In genomic region chr17:78504156-78504925, GRCh38 we compare ENCODE assay signal across 29 cellular contexts.
"Had no signal": no experiment of that assay in that cellular context is flagged by ENCODE, and none has a peak within 500 bp of the region (broad histone marks: within the 10 kb centered on the region; RNA-seq: fewer than 3 reads in every experiment).

No MANE protein-coding gene starts in this region.

- H3K36me3 ChIP-seq: MG63 had no signal

- H3K9me3 ChIP-seq: MG63 had no signal

- H3K27me3 Mint-ChIP-seq: activated CD4-positive, alpha-beta T cell treated with anti-CD3 and anti-CD28 coated beads for 36 hours; activated CD8-positive, alpha-beta T cell treated with anti-CD3 and anti-CD28 coated beads for 36 hours; activated naive CD4-positive, alpha-beta T cell treated with anti-CD3 and anti-CD28 coated beads, Interleukin-2, amount 50 U/mL, for 24 hours; activated naive CD8-positive, alpha-beta T cell treated with anti-CD3 and anti-CD28 coated beads, Interleukin-2, amount 10 ng/mL, durations not matched to agents 7 days and 5 days; activated T-helper 17 cell treated with anti-CD3 and anti-CD28 coated beads, Interleukin-2, amount 50 U/mL, for 72 hours had no signal

- H3K4me1 Mint-ChIP-seq: activated CD4-positive, alpha-beta T cell treated with anti-CD3 and anti-CD28 coated beads for 36 hours; activated naive CD4-positive, alpha-beta T cell treated with anti-CD3 and anti-CD28 coated beads, Interleukin-2, amount 50 U/mL, for 24 hours; activated naive CD8-positive, alpha-beta T cell treated with anti-CD3 and anti-CD28 coated beads, Interleukin-2, amount 10 ng/mL, durations not matched to agents 7 days and 5 days; activated T-helper 17 cell treated with anti-CD3 and anti-CD28 coated beads, Interleukin-2, amount 50 U/mL, for 72 hours; brain; T-cell had no signal

- ATAC-seq: activated CD4-positive, alpha-beta T cell treated with anti-CD3 and anti-CD28 coated beads for 36 hours; activated CD4-positive, CD25-positive, alpha-beta regulatory T cell treated with anti-CD3 and anti-CD28 coated beads, Interleukin-2, amount 50 U/mL, for 24 hours; activated CD8-positive, alpha-beta T cell treated with anti-CD3 and anti-CD28 coated beads for 36 hours; activated T-cell treated with anti-CD3 and anti-CD28 coated beads, Interleukin-2, amount 50 U/mL, for 72 hours; activated T-helper 17 cell treated with anti-CD3 and anti-CD28 coated beads, Interleukin-2, amount 50 U/mL, for 72 hours; SK-N-SH treated with all-trans-retinoic acid at 6 μM for 48 hours; T-cell; T-helper 17 cell; WTC11 had no signal

- H3K4me3 Mint-ChIP-seq: activated CD4-positive, alpha-beta T cell treated with anti-CD3 and anti-CD28 coated beads for 36 hours; activated CD8-positive, alpha-beta T cell treated with anti-CD3 and anti-CD28 coated beads for 36 hours; activated naive CD4-positive, alpha-beta T cell treated with anti-CD3 and anti-CD28 coated beads, Interleukin-2, amount 50 U/mL, for 24 hours; activated naive CD8-positive, alpha-beta T cell treated with anti-CD3 and anti-CD28 coated beads, Interleukin-2, amount 10 ng/mL, durations not matched to agents 7 days and 5 days; activated T-cell treated with anti-CD3 and anti-CD28 coated beads, Interleukin-2, amount 50 U/mL, for 72 hours; activated T-helper 17 cell treated with anti-CD3 and anti-CD28 coated beads, Interleukin-2, amount 50 U/mL, for 72 hours; brain; T-cell; T-helper 17 cell; WTC11 had no signal

- H3K9me3 Mint-ChIP-seq: activated CD8-positive, alpha-beta T cell treated with anti-CD3 and anti-CD28 coated beads for 36 hours; activated naive CD4-positive, alpha-beta T cell treated with anti-CD3 and anti-CD28 coated beads, Interleukin-2, amount 50 U/mL, for 24 hours; activated naive CD8-positive, alpha-beta T cell treated with anti-CD3 and anti-CD28 coated beads, Interleukin-2, amount 10 ng/mL, durations not matched to agents 7 days and 5 days; activated T-cell treated with anti-CD3 and anti-CD28 coated beads, Interleukin-2, amount 50 U/mL, for 72 hours; activated T-helper 17 cell treated with anti-CD3 and anti-CD28 coated beads, Interleukin-2, amount 50 U/mL, for 72 hours; brain; T-cell; WTC11 had no signal

- H3K27ac Mint-ChIP-seq: activated CD4-positive, alpha-beta T cell treated with anti-CD3 and anti-CD28 coated beads for 36 hours; activated CD8-positive, alpha-beta T cell treated with anti-CD3 and anti-CD28 coated beads for 36 hours; activated naive CD4-positive, alpha-beta T cell treated with anti-CD3 and anti-CD28 coated beads, Interleukin-2, amount 50 U/mL, for 24 hours; activated naive CD8-positive, alpha-beta T cell treated with anti-CD3 and anti-CD28 coated beads, Interleukin-2, amount 10 ng/mL, durations not matched to agents 7 days and 5 days; activated T-cell treated with anti-CD3 and anti-CD28 coated beads, Interleukin-2, amount 50 U/mL, for 72 hours; activated T-helper 17 cell treated with anti-CD3 and anti-CD28 coated beads, Interleukin-2, amount 50 U/mL, for 72 hours; brain; T-cell; T-helper 17 cell; WTC11 had no signal

- DNase-seq: activated CD4-positive, alpha-beta T cell treated with anti-CD3 and anti-CD28 coated beads for 36 hours; activated CD4-positive, alpha-beta T cell treated with anti-CD3 and anti-CD28 coated beads, Interleukin-2, amount 50 U/mL, for 4 hours; activated CD8-positive, alpha-beta T cell treated with anti-CD3 and anti-CD28 coated beads for 36 hours; activated effector memory CD4-positive, alpha-beta T cell treated with anti-CD3 and anti-CD28 coated beads, Interleukin-2, amount 50 U/mL, for 16 hours; activated naive CD4-positive, alpha-beta T cell treated with Interleukin-2 at 50 U/mL for 16 hours; activated naive CD8-positive, alpha-beta T cell treated with anti-CD3 and anti-CD28 coated beads, Interleukin-2, amount 10 ng/mL, durations not matched to agents 7 days and 5 days; activated T-cell treated with anti-CD3 and anti-CD28 coated beads, Interleukin-2, amount 50 U/mL, for 1 hour; activated T-cell treated with anti-CD3 and anti-CD28 coated beads, Interleukin-2, amount 50 U/mL, for 72 hours; caudate nucleus; cerebellar nuclear complex; Kasumi-1; KG1; MG63; NCI-H1092; NCI-H1436 treated with DMSO at 0.1 percent for 48 hours; NCI-H2107; NCI-H2171; NCI-H526; NCI-H748 treated with DMSO at 0.1 percent for 48 hours; NK-92 treated with Interleukin-12 subunit alpha and Interleukin-12 subunit beta, amount 100 ng/mL, for 24 hours; SIG-M5; T-cell; T-helper 17 cell had no signal

- H3K4me3 ChIP-seq: MG63 had no signal

- H3K36me3 Mint-ChIP-seq: activated naive CD4-positive, alpha-beta T cell treated with anti-CD3 and anti-CD28 coated beads, Interleukin-2, amount 50 U/mL, for 24 hours; activated naive CD8-positive, alpha-beta T cell treated with anti-CD3 and anti-CD28 coated beads, Interleukin-2, amount 10 ng/mL, durations not matched to agents 7 days and 5 days; brain; T-cell; WTC11 had no signal
